17 cellular contexts compared by ENCODE assay signal in genomic region chr12:77166711-77167110, GRCh38.
"Had no signal": no experiment of that assay in that cellular context is flagged by ENCODE, and none has a peak within 500 bp of the region (broad histone marks: within the 10 kb centered on the region; RNA-seq: fewer than 3 reads in every experiment).

No MANE protein-coding gene starts in this region.

- H3K9me3 Mint-ChIP-seq: activated T-cell treated with anti-CD3 and anti-CD28 coated beads, Interleukin-2, amount 50 U/mL, for 4 hours; neural crest cell had no signal

- H3K4me1 Mint-ChIP-seq: activated CD8-positive, alpha-beta memory T cell treated with anti-CD3 and anti-CD28 coated beads, Interleukin-2, amount 10 ng/mL, durations not matched to agents 7 days and 5 days; activated naive CD8-positive, alpha-beta T cell treated with anti-CD3 and anti-CD28 coated beads, Interleukin-2, amount 10 ng/mL, durations not matched to agents 7 days and 5 days; stimulated activated naive CD8-positive, alpha-beta T cell treated with anti-CD3 and anti-CD28 coated beads, Interleukin-15, amount 100 ng/mL, for 72 hours had no signal

- H3K4me3 Mint-ChIP-seq: activated CD8-positive, alpha-beta memory T cell treated with anti-CD3 and anti-CD28 coated beads, Interleukin-2, amount 10 ng/mL, durations not matched to agents 7 days and 5 days; activated naive CD8-positive, alpha-beta T cell treated with anti-CD3 and anti-CD28 coated beads, Interleukin-2, amount 10 ng/mL, durations not matched to agents 7 days and 5 days; activated T-cell treated with anti-CD3 and anti-CD28 coated beads, Interleukin-2, amount 50 U/mL, for 4 hours; neural crest cell; stimulated activated naive CD8-positive, alpha-beta T cell treated with anti-CD3 and anti-CD28 coated beads, Interleukin-15, amount 100 ng/mL, for 72 hours; T-helper 2 cell treated with Interferon-gamma antibody and Interleukin-4, amounts not matched to agents 5 μg/mL and 100 μg/mL, for 36 hours had no signal

- H3K36me3 Mint-ChIP-seq: activated CD8-positive, alpha-beta memory T cell treated with anti-CD3 and anti-CD28 coated beads, Interleukin-2, amount 10 ng/mL, durations not matched to agents 7 days and 5 days; activated naive CD8-positive, alpha-beta T cell treated with anti-CD3 and anti-CD28 coated beads, Interleukin-2, amount 10 ng/mL, durations not matched to agents 7 days and 5 days had no signal

- H3K27me3 Mint-ChIP-seq: activated CD8-positive, alpha-beta memory T cell treated with anti-CD3 and anti-CD28 coated beads, Interleukin-2, amount 10 ng/mL, durations not matched to agents 7 days and 5 days; stimulated activated naive CD8-positive, alpha-beta T cell treated with anti-CD3 and anti-CD28 coated beads, Interleukin-15, amount 100 ng/mL, for 72 hours had no signal

- H3K4me3 ChIP-seq: dorsolateral prefrontal cortex, gastroesophageal sphincter, pancreas had no signal

- H3K27ac Mint-ChIP-seq: activated CD8-positive, alpha-beta memory T cell treated with anti-CD3 and anti-CD28 coated beads, Interleukin-2, amount 10 ng/mL, durations not matched to agents 7 days and 5 days; activated naive CD8-positive, alpha-beta T cell treated with anti-CD3 and anti-CD28 coated beads, Interleukin-2, amount 10 ng/mL, durations not matched to agents 7 days and 5 days; stimulated activated naive CD8-positive, alpha-beta T cell treated with anti-CD3 and anti-CD28 coated beads, Interleukin-15, amount 100 ng/mL, for 72 hours; T-helper 2 cell treated with Interferon-gamma antibody and Interleukin-4, amounts not matched to agents 5 μg/mL and 100 μg/mL, for 36 hours had no signal

- DNase-seq: activated CD8-positive, alpha-beta memory T cell treated with anti-CD3 and anti-CD28 coated beads, Interleukin-2, amount 10 ng/mL, durations not matched to agents 7 days and 5 days; activated gamma-delta T cell; activated naive CD8-positive, alpha-beta T cell treated with anti-CD3 and anti-CD28 coated beads, Interleukin-2, amount 10 ng/mL, durations not matched to agents 7 days and 5 days; activated T-cell treated with anti-CD3 and anti-CD28 coated beads, Interleukin-2, amount 50 U/mL, for 4 hours; aorta; dorsolateral prefrontal cortex; kidney; left ventricle myocardium superior; mesenchymal stem cell; pancreas; stimulated activated CD4-positive, alpha-beta T cell treated with anti-CD3 and anti-CD28 coated beads, Interleukin-15, amount 100 ng/mL, for 24 hours; stimulated activated CD4-positive, alpha-beta T cell treated with anti-CD3 and anti-CD28 coated beads, Interleukin-4, amount 100 ng/mL, for 24 hours; stimulated activated naive CD8-positive, alpha-beta T cell treated with anti-CD3 and anti-CD28 coated beads, Interleukin-15, amount 100 ng/mL, for 72 hours had no signal

- ATAC-seq: activated CD8-positive, alpha-beta memory T cell treated with anti-CD3 and anti-CD28 coated beads, Interleukin-2, amount 10 ng/mL, durations not matched to agents 7 days and 5 days; activated T-cell treated with anti-CD3 and anti-CD28 coated beads, Interleukin-2, amount 50 U/mL, for 4 hours; esophagus mucosa; gastroesophageal sphincter; left ventricle myocardium superior; pancreas; stimulated activated naive CD8-positive, alpha-beta T cell treated with anti-CD3 and anti-CD28 coated beads, Interleukin-15, amount 100 ng/mL, for 72 hours had no signal
